1 cellular context compared by ENCODE assay signal in genomic region chr5:116681334-116682013, GRCh38.
TF ChIP-seq lines count a peak whose summit lies in the region.

No MANE protein-coding gene starts in this region.

TF ChIP-seq in GM12878, 131 proteins besides CTCF, POLR2A, EP300 and RAD21 (continued from another document and continues in another):
- peak; percentile 78 for TF ChIP-seq MEF2B (IDR thresholded peaks at IDR 0.05; ENCODE audit: partially characterized antibody, poor library complexity, severe bottlenecking)
- no peak for TF ChIP-seq TAF1 (IDR thresholded peaks at IDR 0.05; ENCODE audit: borderline replicate concordance, low read depth, low read length)
- TF ChIP-seq SUPT20H (IDR thresholded peaks at IDR 0.05; ENCODE audit: borderline replicate concordance, control insufficient read depth, low read depth, low read length), result no peak
- no peak for TF ChIP-seq SRF (IDR thresholded peaks at IDR 0.05; ENCODE audit: low read depth in 2 of 2, low read length in 2 of 2)
- no peak for TF ChIP-seq ASH2L (IDR thresholded peaks at IDR 0.05; ENCODE audit: borderline replicate concordance, low read depth)
- TF ChIP-seq MEF2A (IDR thresholded peaks at IDR 0.05; ENCODE audit: insufficient read depth, low read depth, low read length), result no peak
- TF ChIP-seq TARDBP (IDR thresholded peaks at IDR 0.05; ENCODE audit: borderline replicate concordance), result no peak
- TF ChIP-seq STAT1 (conservative IDR thresholded peaks at IDR 0.05), result no peak
- TF ChIP-seq PAX8 (IDR thresholded peaks at IDR 0.05), result no peak
- peak; percentile 76 for TF ChIP-seq GATAD2B (conservative IDR thresholded peaks at IDR 0.05; ENCODE audit: low read depth)
- no peak for TF ChIP-seq ZNF274 (IDR thresholded peaks at IDR 0.05; ENCODE audit: insufficient read depth, insufficient read length)
- TF ChIP-seq RFX5 (IDR thresholded peaks at IDR 0.05; ENCODE audit: low read depth, low read length), result no peak
- no peak for TF ChIP-seq IRF3 (IDR thresholded peaks at IDR 0.05)
- no peak for TF ChIP-seq NR2C2 (IDR thresholded peaks at IDR 0.05; ENCODE audit: borderline replicate concordance, control insufficient read depth, insufficient read length, low read depth)
- no peak for TF ChIP-seq PML (IDR thresholded peaks at IDR 0.05; ENCODE audit: low read length)
- TF ChIP-seq ZNF217 (IDR thresholded peaks at IDR 0.05), result no peak
- TF ChIP-seq SMAD1 (IDR thresholded peaks at IDR 0.05; ENCODE audit: low read depth, partially characterized antibody), result peak; percentile 40
- TF ChIP-seq CBX5 (IDR thresholded peaks at IDR 0.05; ENCODE audit: low read depth), result peak; percentile 20; the same call in 1 of the 2 replicates
- no peak for TF ChIP-seq IRF5 (IDR thresholded peaks at IDR 0.05; ENCODE audit: borderline replicate concordance)
- TF ChIP-seq PRDM15 (CRISPR knock-in tag; IDR thresholded peaks at IDR 0.05), result no peak
- no peak for TF ChIP-seq POLR2AphosphoS2 (IDR thresholded peaks at IDR 0.05; ENCODE audit: low read depth, low read length)
- TF ChIP-seq GABPA (IDR thresholded peaks at IDR 0.05; ENCODE audit: low read depth), result no peak
- TF ChIP-seq REST (IDR thresholded peaks at IDR 0.05; ENCODE audit: low read depth, low read length), result no peak
- no peak for TF ChIP-seq ZSCAN29 (IDR thresholded peaks at IDR 0.05)
- no peak for TF ChIP-seq BCLAF1 (IDR thresholded peaks at IDR 0.05)
- no peak for TF ChIP-seq YBX1 (IDR thresholded peaks at IDR 0.05)
- TF ChIP-seq MYC (IDR thresholded peaks at IDR 0.05; ENCODE audit: insufficient read depth, insufficient read length, insufficient replicate concordance, low read length, severe bottlenecking), result no peak
- no peak for TF ChIP-seq ZNF24 (IDR thresholded peaks at IDR 0.05)
- TF ChIP-seq TCF7 (IDR thresholded peaks at IDR 0.05; ENCODE audit: borderline replicate concordance), result no peak; the same call in 1 of the 2 replicates
- no peak for TF ChIP-seq SIX5 (IDR thresholded peaks at IDR 0.05; ENCODE audit: low read depth, low read length, severe bottlenecking)
- no peak for TF ChIP-seq ELK1 (IDR thresholded peaks at IDR 0.05; ENCODE audit: low read depth, low read length)
- TF ChIP-seq POU2F2 (IDR thresholded peaks at IDR 0.05; ENCODE audit: borderline replicate concordance, low read depth, low read length), result peak; percentile 63; the same call in 2 of the 3 replicates
- no peak for TF ChIP-seq BCL11A (IDR thresholded peaks at IDR 0.05; ENCODE audit: low read depth, low read length)
- no peak for TF ChIP-seq SIN3A (IDR thresholded peaks at IDR 0.05; ENCODE audit: low read depth, low read length)
- TF ChIP-seq IKZF1 (conservative IDR thresholded peaks at IDR 0.05), result peak; percentile 94
- TF ChIP-seq MTA2 (IDR thresholded peaks at IDR 0.05; ENCODE audit: low read depth), result no peak; the same call in none of the 2 replicates
- no peak for TF ChIP-seq FOXK2 (IDR thresholded peaks at IDR 0.05)
- peak; percentile 93 for TF ChIP-seq SKIL (IDR thresholded peaks at IDR 0.05; ENCODE audit: low read depth, poor library complexity, severe bottlenecking)
- no peak for TF ChIP-seq HSF1 (IDR thresholded peaks at IDR 0.05; ENCODE audit: low read depth, low read length)
- peak; percentile 96 for TF ChIP-seq RELB (IDR thresholded peaks at IDR 0.05; ENCODE audit: low read depth)
- TF ChIP-seq MXI1 (IDR thresholded peaks at IDR 0.05; ENCODE audit: low read depth, low read length), result 0 out of 2 replicates have a peak, but pooled peaks have one; percentile 42
- TF ChIP-seq NFXL1 (IDR thresholded peaks at IDR 0.05; ENCODE audit: borderline replicate concordance), result no peak
- no peak; the same call in 1 of the 2 replicates for TF ChIP-seq MYB (IDR thresholded peaks at IDR 0.05; ENCODE audit: borderline replicate concordance, low read depth, low read length)
- peak; percentile 95 for TF ChIP-seq NR2F1 (conservative IDR thresholded peaks at IDR 0.05)
- peak; percentile 89 for TF ChIP-seq TBL1XR1 (IDR thresholded peaks at IDR 0.05; ENCODE audit: low read depth, low read length)
- TF ChIP-seq SREBF1 (IDR thresholded peaks at IDR 0.05; ENCODE audit: low read length), result no peak
- TF ChIP-seq ZNF384 (IDR thresholded peaks at IDR 0.05; ENCODE audit: borderline replicate concordance, low read depth, low read length), result no peak
- no peak for TF ChIP-seq RB1 (IDR thresholded peaks at IDR 0.05; ENCODE audit: borderline replicate concordance)
